In the genomic region with DNA sequence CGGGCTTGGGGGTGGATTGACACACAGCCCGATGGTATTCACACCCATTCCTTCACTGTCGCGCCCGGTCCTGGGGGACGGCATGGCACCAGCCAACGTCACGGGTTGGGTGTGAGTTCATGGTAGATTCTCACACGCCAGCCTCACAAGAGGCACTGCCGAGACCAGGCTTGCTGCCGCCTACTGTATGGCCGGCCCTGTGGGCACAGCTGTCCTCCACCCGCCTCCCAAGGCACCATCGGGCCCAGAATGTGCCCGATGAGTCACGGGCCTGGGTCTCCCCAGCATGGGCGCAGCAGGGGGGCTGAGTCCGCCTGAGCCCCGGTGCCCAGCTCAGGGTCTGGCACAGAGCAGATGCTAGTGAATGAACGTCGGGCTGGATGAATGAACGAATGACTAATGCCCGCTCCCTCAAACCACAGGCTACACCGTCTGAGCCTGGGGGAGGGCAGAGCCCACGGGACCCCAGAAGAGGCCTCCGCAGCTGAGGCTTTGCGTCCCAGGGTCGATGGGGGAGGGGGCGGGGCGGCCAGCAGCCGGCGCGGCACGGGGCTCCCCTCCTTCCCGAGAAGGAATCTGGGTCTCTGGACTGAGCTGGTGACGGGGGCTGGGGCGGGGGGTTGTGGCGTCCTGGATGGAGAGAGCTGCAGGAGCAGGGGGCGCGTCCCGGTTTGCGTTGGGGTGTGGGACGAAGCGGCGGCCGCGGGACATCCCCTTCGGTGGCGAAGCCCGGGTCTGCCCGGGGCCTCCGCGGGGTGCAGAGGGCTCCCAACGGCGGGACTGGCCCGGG, we compare ENCODE assay signal across 8 cellular contexts. TPM values are rescaled to one million over a fixed set of nuclear protein-coding genes. Genes with fewer than 3 reads are reported as not detected.
DNase-seq lines count a peak whose midpoint lies in the region; ATAC-seq and TF ChIP-seq lines count a peak whose summit lies in the region.

No MANE protein-coding gene starts in this region.

- no peaks in the 10 kb centered on the region for H3K9me3 ChIP-seq in right atrium auricular region

- peaks cover 0 to 22% of the 10 kb centered on the region in 2 donors for H3K4me1 ChIP-seq in right atrium auricular region

- ATAC-seq in activated CD4-positive, CD25-positive, alpha-beta regulatory T cell treated with anti-CD3 and anti-CD28 coated beads, Interleukin-2, amount 50 U/mL, for 24 hours: peak; percentile 49 to 55
- peak; percentile 79 for ATAC-seq in activated T-helper 17 cell treated with anti-CD3 and anti-CD28 coated beads, Interleukin-2, amount 50 U/mL, for 72 hours (replicated peaks)
- ATAC-seq in GM18867 (IDR thresholded peaks at IDR 0.05; ENCODE audit: unreplicated experiment): no peak

- no peaks in the 10 kb centered on the region for H3K9me3 Mint-ChIP-seq in activated T-helper 17 cell treated with anti-CD3 and anti-CD28 coated beads, Interleukin-2, amount 50 U/mL, for 72 hours

- no peak for TF ChIP-seq CTCF in right atrium auricular region (IDR thresholded peaks at IDR 0.05)

- H3K27ac Mint-ChIP-seq in activated T-helper 17 cell treated with anti-CD3 and anti-CD28 coated beads, Interleukin-2, amount 50 U/mL, for 72 hours: no peak overlapping the region

- H3K27me3 Mint-ChIP-seq in activated T-helper 17 cell treated with anti-CD3 and anti-CD28 coated beads, Interleukin-2, amount 50 U/mL, for 72 hours: peaks cover 34% of the 10 kb centered on the region

- peak overlapping the region; percentile 61 for H3K4me3 Mint-ChIP-seq in activated T-helper 17 cell treated with anti-CD3 and anti-CD28 coated beads, Interleukin-2, amount 50 U/mL, for 72 hours

- no peaks in the 10 kb centered on the region for H3K4me1 Mint-ChIP-seq in activated T-helper 17 cell treated with anti-CD3 and anti-CD28 coated beads, Interleukin-2, amount 50 U/mL, for 72 hours

- H3K36me3 ChIP-seq in right atrium auricular region: no peaks in the 10 kb centered on the region

- no peak overlapping the region for H3K27ac ChIP-seq in right atrium auricular region

- DNase-seq in activated CD4-positive, CD25-positive, alpha-beta regulatory T cell treated with anti-CD3 and anti-CD28 coated beads, Interleukin-2, amount 50 U/mL, for 72 hours: no peak
- DNase-seq in right atrium auricular region (ENCODE audit: low spot score): no peak
- peak; percentile 52 for DNase-seq in renal cortical epithelial cell (ENCODE audit: low read depth)
- DNase-seq in NCI-H2107 (lab: John Stamatoyannopoulos, UW): no peak
- no peak for DNase-seq in NCI-H446 treated with DMSO at 0.1 percent for 48 hours (lab: John Stamatoyannopoulos, UW)

- peaks cover 9 to 11% of the 10 kb centered on the region in 2 donors for H3K27me3 ChIP-seq in right atrium auricular region

- no peaks in the 10 kb centered on the region for H3K36me3 Mint-ChIP-seq in activated T-helper 17 cell treated with anti-CD3 and anti-CD28 coated beads, Interleukin-2, amount 50 U/mL, for 72 hours (ENCODE audit: low read depth)

- H3K4me3 ChIP-seq in right atrium auricular region: peak overlapping the region; percentile 35 to 60

RNA-seq across cellular contexts. Expression of a gene that starts 0.8 kb away (rescaled TPM):
- total RNA-seq in activated T-helper 17 cell treated with anti-CD3 and anti-CD28 coated beads, Interleukin-2, amount 50 U/mL, for 72 hours: 1 to 10 TPM in 1 of 2 donors, under 1 TPM in 1; 0.73 to 1.4 TPM
- total RNA-seq in right atrium auricular region: 1 to 10 TPM in 1 of 2 donors, under 1 TPM in 1; 0.56 to 1.2 TPM
- 2.3 and 3.1 TPM in 2 replicates for total RNA-seq in renal cortical epithelial cell
